In genomic region chr11:69209936-69210659, GRCh38 we compare ENCODE assay signal across 14 cellular contexts. TPM values are rescaled to one million over a fixed set of nuclear protein-coding genes. Genes with fewer than 3 reads are reported as not detected.
DNase-seq lines count a peak whose midpoint lies in the region; ATAC-seq, FAIRE-seq and TF ChIP-seq lines count a peak whose summit lies in the region.
"Had no signal": no experiment of that assay in that cellular context is flagged by ENCODE, and none has a peak within 500 bp of the region (broad histone marks: within the 10 kb centered on the region; RNA-seq: fewer than 3 reads in every experiment).

No MANE protein-coding gene starts in this region.

- no peak overlapping the region for H3K4me3 ChIP-seq in HAP-1
- H3K4me3 ChIP-seq: suprapubic skin had no signal

- peaks cover 3% of the 10 kb centered on the region; the same call in 1 of the 2 replicates for H3K27me3 Mint-ChIP-seq in WTC11 (ENCODE audit: low read depth)
- H3K27me3 Mint-ChIP-seq in osteocyte (ENCODE audit: unreplicated experiment) = peaks cover 2% of the 10 kb centered on the region

- peak overlapping the region; percentile 41; the same call in 1 of the 2 replicates for H3K27ac Mint-ChIP-seq in WTC11
- no peak overlapping the region for H3K27ac Mint-ChIP-seq in osteocyte (ENCODE audit: unreplicated experiment)
- H3K27ac Mint-ChIP-seq: dendritic cell treated with granulocyte-macrophage colony-stimulating factor and Interleukin-4, amounts not matched to agents 40 ng/mL and 50 ng/mL, for 4 days had no signal

- FAIRE-seq in urothelium cell line (lab: Jason Lieb, UNC) = no peak
- FAIRE-seq: A204.1 had no signal

- in situ Hi-C loops in HAP-1 (cut with MboI; ENCODE audit: low sequenced_read_pairs) = no loop called here

- TF ChIP-seq CTCF in GM20000 (IDR thresholded peaks at IDR 0.05; ENCODE audit: extremely low read depth, missing control alignments) (no peak), WTC11 (IDR thresholded peaks at IDR 0.05) (no peak), osteocyte (IDR thresholded peaks at IDR 0.05) (no peak)

- peaks cover 9% of the 10 kb centered on the region; the same call in 1 of the 2 replicates for H3K27me3 ChIP-seq in HAP-1 (ENCODE audit: low read depth)
- H3K27me3 ChIP-seq: suprapubic skin had no signal

- H3K4me1 ChIP-seq in HAP-1 = no peaks in the 10 kb centered on the region

- no peaks in the 10 kb centered on the region; the same call in 1 of the 2 replicates for H3K9me3 ChIP-seq in HAP-1
- H3K9me3 ChIP-seq: suprapubic skin had no signal

- POLR2A ChIA-PET in WTC11 (lab: Charles Lee) = no interaction called here

- no peaks in the 10 kb centered on the region for H3K36me3 ChIP-seq in HAP-1 (replicated peaks)
- H3K36me3 ChIP-seq: suprapubic skin had no signal

- H3K4me3 Mint-ChIP-seq in WTC11 = no peak overlapping the region
- no peak overlapping the region for H3K4me3 Mint-ChIP-seq in osteocyte (ENCODE audit: unreplicated experiment)
- H3K4me3 Mint-ChIP-seq: dendritic cell treated with granulocyte-macrophage colony-stimulating factor and Interleukin-4, amounts not matched to agents 40 ng/mL and 50 ng/mL, for 4 days had no signal

- H3K36me3 Mint-ChIP-seq in WTC11 (no peaks in the 10 kb centered on the region), osteocyte (ENCODE audit: unreplicated experiment) (peaks cover 2% of the 10 kb centered on the region)

- CTCF ChIA-PET in WTC11 (lab: Charles Lee) = interaction anchor here (1.0 to 2.5 kb wide), 3 partner anchors 79 to 632 kb away, joined by 3 to 12 read pairs (median 4); no protein-coding TSS in a partner anchor

- H3K9me3 Mint-ChIP-seq in WTC11 = peaks cover 11% of the 10 kb centered on the region
- H3K9me3 Mint-ChIP-seq in osteocyte (ENCODE audit: unreplicated experiment) = peaks cover 6% of the 10 kb centered on the region
- H3K9me3 Mint-ChIP-seq: dendritic cell treated with granulocyte-macrophage colony-stimulating factor and Interleukin-4, amounts not matched to agents 40 ng/mL and 50 ng/mL, for 4 days had no signal

- no peak for ATAC-seq in WTC11
- no peak for ATAC-seq in HG03280 (IDR thresholded peaks at IDR 0.05; ENCODE audit: unreplicated experiment)

- peaks cover 6% of the 10 kb centered on the region; the same call in 1 of the 2 replicates for H3K4me1 Mint-ChIP-seq in WTC11
- no peaks in the 10 kb centered on the region for H3K4me1 Mint-ChIP-seq in osteocyte (ENCODE audit: unreplicated experiment)

- DNase-seq in NOMO-1 (lab: John Stamatoyannopoulos, UW; ENCODE audit: unreplicated experiment in 2 of 2) = peak; percentile 4 to 33
- DNase-seq in NOMO-1 treated with dmso at 0.1 percent for 144 hours (lab: John Stamatoyannopoulos, UW; ENCODE audit: unreplicated experiment) = no peak
- peak; percentile 53 for DNase-seq in GM20000 (ENCODE audit: low spot score)
- DNase-seq in WTC11 (ENCODE audit: low spot score) = peak; percentile 7
- peak; percentile 69 for DNase-seq in osteocyte (ENCODE audit: extremely low spot score, unreplicated experiment)
- DNase-seq in HAP-1 (ENCODE audit: low spot score in 2 of 2) = no peak
- no peak for DNase-seq in urothelium cell line (ENCODE audit: low spot score)
- DNase-seq: activated gamma-delta T cell treated with Interleukin-2 at 50 U/mL for 16 hours, NCI-H2227 treated with DMSO at 0.1 percent for 48 hours had no signal

TF ChIP-seq in WTC11, 78 proteins besides CTCF, POLR2A, EP300 and RAD21:
- TF ChIP-seq ATF3 (CRISPR knock-in tag; conservative IDR thresholded peaks at IDR 0.05) = no peak
- no peak for TF ChIP-seq SMAD3 (CRISPR knock-in tag; IDR thresholded peaks at IDR 0.05; ENCODE audit: borderline replicate concordance)
- TF ChIP-seq E2F4 (CRISPR knock-in tag; IDR thresholded peaks at IDR 0.05; ENCODE audit: borderline replicate concordance, low read depth) = no peak
- TF ChIP-seq AR (CRISPR knock-in tag; IDR thresholded peaks at IDR 0.05) = no peak
- no peak for TF ChIP-seq ZNF121 (CRISPR knock-in tag; IDR thresholded peaks at IDR 0.05)
- no peak for TF ChIP-seq HMGA2 (CRISPR knock-in tag; IDR thresholded peaks at IDR 0.05)
- TF ChIP-seq EMX1 (CRISPR knock-in tag; IDR thresholded peaks at IDR 0.05) = no peak
- no peak for TF ChIP-seq ZSCAN18 (CRISPR knock-in tag; IDR thresholded peaks at IDR 0.05)
- TF ChIP-seq TCF7 (CRISPR knock-in tag; IDR thresholded peaks at IDR 0.05; ENCODE audit: low read depth) = no peak
- TF ChIP-seq GABPB1 (CRISPR knock-in tag; IDR thresholded peaks at IDR 0.05) = no peak
- TF ChIP-seq ZNF219 (CRISPR knock-in tag; IDR thresholded peaks at IDR 0.05; ENCODE audit: borderline replicate concordance) = no peak
- TF ChIP-seq E2F5 (CRISPR knock-in tag; IDR thresholded peaks at IDR 0.05) = no peak
- TF ChIP-seq ZNF138 (CRISPR knock-in tag; conservative IDR thresholded peaks at IDR 0.05) = no peak
- no peak for TF ChIP-seq MYBL2 (CRISPR knock-in tag; IDR thresholded peaks at IDR 0.05)

RNA-seq across cellular contexts. Expression of gene SMIM38, which starts 54.4 kb away (rescaled TPM):
- total RNA-seq in WTC11 (2021) (0.39 to 1.4 TPM (median 0.98 TPM) in 3 replicates), osteocyte (0.73 and 1.0 TPM in 2 replicates)
- total RNA-seq: glomerular endothelial cell had no signal

Comparison
In these comparisons a context has a peak if more than half of its experiments do, and no peak if none do; other contexts are left out.
1. DNase-seq: peak in NOMO-1 (2 of 2), GM20000 (single experiment), WTC11 (single experiment) and osteocyte (single experiment); none in NOMO-1 treated with dmso at 0.1 percent for 144 hours (single experiment), HAP-1 (0 of 2) and urothelium cell line (single experiment).